In genomic region chr2:42792087-42792582, GRCh38 we compare ENCODE assay signal across 8 cellular contexts. TPM values are rescaled to one million over a fixed set of nuclear protein-coding genes. Genes with fewer than 3 reads are reported as not detected.
DNase-seq lines count a peak whose midpoint lies in the region; ATAC-seq, FAIRE-seq and TF ChIP-seq lines count a peak whose summit lies in the region.

No MANE protein-coding gene starts in this region.

- WGBS in adipose tissue, 3 donors, result 2 to 9% (median 6%) methylated on average over 14 to 18 of the region's 18 CpGs
- WGBS in stomach, 5 donors, result 3 to 16% (median 7%) methylated on average over 9 to 18 of the region's 18 CpGs

- no peaks in the 10 kb centered on the region for H4K20me1 ChIP-seq in keratinocyte (ENCODE audit: control insufficient read depth, extremely low read depth, insufficient read depth, low read length)

- peak overlapping the region; percentile 37 for H2AFZ ChIP-seq in keratinocyte (ENCODE audit: control insufficient read depth, low read length)

- H3K4me1 ChIP-seq in keratinocyte (ENCODE audit: control insufficient read depth, extremely low read depth, insufficient read depth, low read length), result peaks cover 10% of the 10 kb centered on the region
- peaks cover 10 to 52% (median 36%) of the 10 kb centered on the region in 4 donors for H3K4me1 ChIP-seq in stomach

- intact Hi-C loops in stomach (cut with DNase I; ENCODE audit: low total_unique reads), result no loop called here

- no peaks in the 10 kb centered on the region for H3K36me3 ChIP-seq in keratinocyte (ENCODE audit: control insufficient read depth in 2 of 2, extremely low read depth in 1 of 2, insufficient read depth in 2 of 2, low read length in 2 of 2)
- no peaks in the 10 kb centered on the region for H3K36me3 ChIP-seq in stomach

- ATAC-seq in GM18909 (IDR thresholded peaks at IDR 0.05; ENCODE audit: poor library complexity, unreplicated experiment), result peak; percentile 33
- peak; percentile 22 for ATAC-seq in HG03342 (IDR thresholded peaks at IDR 0.05; ENCODE audit: unreplicated experiment)

- H3K4me3 ChIP-seq in keratinocyte (ENCODE audit: control insufficient read depth in 2 of 3, extremely low read depth in 1 of 3, insufficient read depth in 2 of 3, low read depth in 1 of 3, low read length in 3 of 3), result peak overlapping the region; percentile 25 to 64 (median 55)
- H3K4me3 ChIP-seq in stomach, result peak overlapping the region; percentile 55 to 63 (median 60)

- DNase-seq in keratinocyte (ENCODE audit: low read depth, low spot score) (no peak), stomach (no peak), OCI-M2 (lab: John Stamatoyannopoulos, UW; ENCODE audit: unreplicated experiment) (no peak), NCI-H748 (lab: John Stamatoyannopoulos, UW; ENCODE audit: unreplicated experiment) (no peak), SK-N-DZ (ENCODE audit: low spot score) (no peak)

- peak overlapping the region; percentile 26 for H3K27ac ChIP-seq in adipose tissue (ENCODE audit: low read depth, low read length)
- no peak overlapping the region for H3K27ac ChIP-seq in keratinocyte (ENCODE audit: control insufficient read depth, insufficient read depth, low read length)
- H3K27ac ChIP-seq in stomach, result peak overlapping the region; percentile 79 to 90 (median 84)

- no peak for TF ChIP-seq EP300 in stomach (IDR thresholded peaks at IDR 0.05)

- H3K27me3 ChIP-seq in keratinocyte (ENCODE audit: control insufficient read depth, extremely low read depth, insufficient read depth, low read length) (peaks cover 13% of the 10 kb centered on the region), stomach (peaks cover 0 to 14% (median 13%) of the 10 kb centered on the region in 3 donors)

- H3K4me2 ChIP-seq in keratinocyte (ENCODE audit: control insufficient read depth, extremely low read depth, insufficient read depth, low read depth, low read length), result peak overlapping the region; percentile 78

- no peak for TF ChIP-seq CTCF in keratinocyte (optimal IDR thresholded peaks at IDR 0.05 in 1 of 3, IDR thresholded peaks at IDR 0.05 in 1 of 3, conservative IDR thresholded peaks at IDR 0.05 in 1 of 3; ENCODE audit: extremely low read depth in 1 of 3, insufficient read depth in 2 of 3, low read length in 3 of 3)
- TF ChIP-seq CTCF in stomach (IDR thresholded peaks at IDR 0.05), result no peak

- FAIRE-seq in keratinocyte (lab: Jason Lieb, UNC), result no peak

- no peaks in the 10 kb centered on the region for H3K79me2 ChIP-seq in keratinocyte (ENCODE audit: control insufficient read depth, insufficient read depth, low read length)

- no peaks in the 10 kb centered on the region for H3K9me1 ChIP-seq in keratinocyte (ENCODE audit: control insufficient read depth, extremely low read depth, insufficient read depth, low read length)

- no peak for TF ChIP-seq POLR2A in stomach (IDR thresholded peaks at IDR 0.05)

- H3K9me3 ChIP-seq in keratinocyte (ENCODE audit: control insufficient read depth, low read depth, low read length) (no peaks in the 10 kb centered on the region), stomach (no peaks in the 10 kb centered on the region)

- H3K9ac ChIP-seq in keratinocyte (ENCODE audit: control insufficient read depth, extremely low read depth, insufficient read depth, low read length), result peak overlapping the region; percentile 50

- dilution Hi-C loops in keratinocyte (cut with MboI; ENCODE audit: extremely low pct_ligation_motif_present, low sequenced_read_pairs), result no loop called here

RNA-seq across cellular contexts. Expression of gene HAAO, which starts 0.2 kb away (rescaled TPM):
- 10 to 100 TPM in 2 of 3 donors, 1 to 10 TPM in 1; 4.2 to 12.5 (median 10.9) TPM for polyA plus RNA-seq in adipose tissue
- polyA plus RNA-seq in keratinocyte, result 0.05 to 0.08 TPM in 2 of 3 replicates, not detected in the other
- not detected for polyA plus RNA-seq in keratinocyte (2011; ENCODE audit: low read depth)
- not detected in 2 replicates for polyA plus RNA-seq in keratinocyte (2011; cell fraction: cytosol; rRNA removed)
- not detected in 2 replicates for polyA plus RNA-seq in keratinocyte (2011; cell fraction: nucleus; rRNA removed)
- polyA plus RNA-seq in keratinocyte (2012; ENCODE audit: low replicate concordance), result not detected in 2 replicates
- 0.62 TPM in 1 of 3 replicates, not detected in the others for polyA minus RNA-seq in keratinocyte
- not detected for polyA minus RNA-seq in keratinocyte (2011; cell fraction: cytosol; rRNA and poly(A)+ RNA removed)
- not detected in 2 replicates for polyA minus RNA-seq in keratinocyte (2011; cell fraction: nucleus; rRNA and poly(A)+ RNA removed)
- 10 to 100 TPM in 1 of 5 donors, 1 to 10 TPM in 1, under 1 TPM in 1, not detected in 2; 0.89 to 18.5 (median 6.8) TPM for total RNA-seq in stomach
- polyA plus RNA-seq in stomach, result 10 to 100 TPM in 2 of 3 donors, 1 to 10 TPM in 1; 4.0 to 23.5 (median 22.8) TPM
- polyA plus RNA-seq in SK-N-DZ (2014; cell fraction: cytosol; rRNA removed), result not detected in 2 replicates
- not detected in 2 replicates for polyA plus RNA-seq in SK-N-DZ (2014; cell fraction: nucleus; rRNA removed)

RNA-seq across cellular contexts. Expression of gene OXER1, which starts 28.2 kb away (rescaled TPM):
- polyA plus RNA-seq in adipose tissue, result 1 to 10 TPM in 1 of 3 donors, under 1 TPM in 2; 0.34 to 1.5 (median 0.55) TPM
- not detected in 3 replicates for polyA plus RNA-seq in keratinocyte
- not detected for polyA plus RNA-seq in keratinocyte (2011; ENCODE audit: low read depth)
- not detected in 2 replicates for polyA plus RNA-seq in keratinocyte (2011; cell fraction: cytosol; rRNA removed)
- polyA plus RNA-seq in keratinocyte (2011; cell fraction: nucleus; rRNA removed), result not detected in 2 replicates
- 0.08 TPM in 1 of 2 replicates, not detected in the other for polyA plus RNA-seq in keratinocyte (2012; ENCODE audit: low replicate concordance)
- polyA minus RNA-seq in keratinocyte, result not detected in 3 replicates
- polyA minus RNA-seq in keratinocyte (2011; cell fraction: cytosol; rRNA and poly(A)+ RNA removed), result not detected
- polyA minus RNA-seq in keratinocyte (2011; cell fraction: nucleus; rRNA and poly(A)+ RNA removed), result not detected in 2 replicates
- total RNA-seq in stomach, result 1 to 10 TPM in 3 of 5 donors, not detected in 2; 1.2 to 7.8 (median 1.3) TPM
- 1 to 10 TPM in 2 of 3 donors, under 1 TPM in 1; 0.46 to 2.0 (median 1.8) TPM for polyA plus RNA-seq in stomach
- not detected in 2 replicates for polyA plus RNA-seq in SK-N-DZ (2014; cell fraction: cytosol; rRNA removed)
- not detected in 2 replicates for polyA plus RNA-seq in SK-N-DZ (2014; cell fraction: nucleus; rRNA removed)

Comparison
In these comparisons a context has a peak if more than half of its experiments do, and no peak if none do; other contexts are left out.
1. RNA of gene HAAO, which starts 0.2 kb away (polyA plus RNA-seq): 4.0 to 23.5 TPM in stomach and 4.2 to 12.5 TPM in adipose tissue; 0.05 to 0.08 TPM in keratinocyte; every median in the first group is over 4 times any median in the second.